8 cellular contexts compared by ENCODE assay signal in the genomic region with DNA sequence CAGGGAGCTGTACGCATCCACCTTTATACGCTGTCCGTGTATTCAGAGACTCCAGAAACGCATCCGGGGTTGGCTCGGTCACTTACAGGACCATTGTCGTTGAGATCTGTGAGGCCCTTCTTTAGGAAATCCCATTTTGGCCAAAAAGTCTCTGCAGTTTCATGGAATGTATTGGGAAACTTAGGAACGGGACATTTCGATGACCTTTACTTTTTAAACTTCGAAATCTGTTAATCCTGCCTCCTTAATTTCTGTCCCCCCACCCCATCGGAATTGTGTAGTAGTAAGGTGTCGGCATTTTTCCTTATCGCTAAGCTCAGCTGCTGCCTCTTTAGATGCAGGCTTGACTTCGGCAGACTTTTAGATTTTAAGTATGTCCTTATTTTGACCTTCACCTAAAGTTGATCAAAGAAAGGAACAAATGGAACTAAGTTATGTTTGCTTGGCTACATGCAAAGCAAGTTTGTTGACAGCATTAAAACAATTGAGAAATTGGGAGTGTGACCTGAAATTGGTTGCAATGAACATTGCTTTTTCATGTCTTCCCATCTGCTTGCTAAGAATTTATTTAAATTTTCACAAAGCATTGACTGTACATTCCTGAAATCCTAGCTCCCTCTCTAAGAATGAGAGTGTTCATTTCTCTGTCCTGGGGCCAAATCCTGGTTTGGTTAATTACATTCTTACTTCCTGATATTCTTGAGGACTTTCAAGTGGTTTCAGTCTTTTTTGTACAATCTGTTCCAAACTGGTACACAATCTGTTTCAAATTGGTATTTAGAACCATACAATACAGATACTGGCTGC. TPM values are rescaled to one million over a fixed set of nuclear protein-coding genes. Genes with fewer than 3 reads are reported as not detected.
DNase-seq lines count a peak whose midpoint lies in the region; ATAC-seq and TF ChIP-seq lines count a peak whose summit lies in the region.

No MANE protein-coding gene starts in this region.

- H3K27me3 Mint-ChIP-seq in brain: peaks cover 21% of the 10 kb centered on the region

- DNase-seq in AG04449 (ENCODE audit: low read depth, low spot score): no peak
- DNase-seq in HCT116 (ENCODE audit: low read depth, low spot score): no peak
- DNase-seq in right lobe of liver: no peak
- DNase-seq in vagina (ENCODE audit: extremely low spot score in 2 of 2): no peak
- no peak for DNase-seq in NCI-H1436 treated with DMSO at 0.1 percent for 48 hours (lab: John Stamatoyannopoulos, UW)
- no peak for DNase-seq in AML-193 (lab: John Stamatoyannopoulos, UW)
- no peak for DNase-seq in stimulated activated CD4-positive, alpha-beta T cell treated with anti-CD3 and anti-CD28 coated beads, Interleukin-1b, Interleukin-23, amount 100 ng/mL, for 48 hours

- TF ChIP-seq POLR2A in HCT116 (IDR thresholded peaks at IDR 0.05; ENCODE audit: borderline replicate concordance, extremely low read depth, insufficient read depth, insufficient read length): no peak
- TF ChIP-seq POLR2A in right lobe of liver (IDR thresholded peaks at IDR 0.05): no peak
- TF ChIP-seq POLR2A in vagina (IDR thresholded peaks at IDR 0.05): no peak

- TF ChIP-seq RAD21 in HCT116 (IDR thresholded peaks at IDR 0.05; ENCODE audit: low read depth): no peak

- peak overlapping the region; percentile 96 to 99 (median 97) for H3K27ac Mint-ChIP-seq in brain

- peaks cover 33% of the 10 kb centered on the region for H3K79me2 ChIP-seq in HCT116 (ENCODE audit: insufficient read depth, low read length)

- RAD21 ChIA-PET in HCT116 (lab: Charles Lee; ENCODE audit: low non-redundant PET in 1 of 2, low total read pairs in 2 of 2, uncharacterized antibody in 2 of 2, unreplicated experiment in 2 of 2): interaction anchor here in 1 of 2 experiments (1.0 kb wide), 1 partner anchor 280 kb away, joined by 3 read pairs; no protein-coding TSS in a partner anchor

- H3K36me3 ChIP-seq in HCT116 (ENCODE audit: control insufficient read depth in 1 of 2, insufficient read depth in 2 of 2, low read length in 2 of 2): no peaks in the 10 kb centered on the region
- H3K36me3 ChIP-seq in right lobe of liver: no peaks in the 10 kb centered on the region
- no peaks in the 10 kb centered on the region for H3K36me3 ChIP-seq in vagina

- no peak for TF ChIP-seq CTCF in AG04449 (IDR thresholded peaks at IDR 0.05; ENCODE audit: insufficient read depth, low read length, missing control alignments)
- TF ChIP-seq CTCF in HCT116 (IDR thresholded peaks at IDR 0.05 in 2 of 3, conservative IDR thresholded peaks at IDR 0.05 in 1 of 3; ENCODE audit: borderline replicate concordance in 1 of 3, insufficient read depth in 1 of 3, low read depth in 2 of 3, low read length in 2 of 3): no peak
- TF ChIP-seq CTCF in brain (conservative IDR thresholded peaks at IDR 0.05): no peak
- no peak for TF ChIP-seq CTCF in right lobe of liver (IDR thresholded peaks at IDR 0.05)
- TF ChIP-seq CTCF in vagina (IDR thresholded peaks at IDR 0.05): no peak

- peaks cover 36% of the 10 kb centered on the region for H3K4me1 Mint-ChIP-seq in brain

- H3K9ac ChIP-seq in HCT116 (ENCODE audit: low read length): peak overlapping the region; percentile 77

- POLR2A ChIA-PET in AG04449 (lab: Yijun Ruan, JAX) (interaction anchor here (0.6 to 1.5 kb wide), 5 partner anchors 9 to 276 kb away, joined by 3 to 4 read pairs (median 3); no protein-coding TSS in a partner anchor), HCT116 (lab: Charles Lee) (interaction anchor here (0.9 kb wide), 1 partner anchor 279 kb away, joined by 3 read pairs; no protein-coding TSS in a partner anchor)

- intact Hi-C loops in HCT116 (cut with micrococcal nuclease) (loop anchor here (1.0 kb wide), 1 partner anchor 43 kb away; no protein-coding TSS in a partner anchor), right lobe of liver (cut with DNase I) (no loop called here), vagina (cut with DNase I) (loop anchor here (10.0 kb wide), 1 partner anchor 279 kb away; no protein-coding TSS in a partner anchor)

- peak overlapping the region; percentile 89 for H3K4me3 ChIP-seq in AG04449 (ENCODE audit: low read depth, low read length)
- H3K4me3 ChIP-seq in HCT116 (replicated peaks in 1 of 2; ENCODE audit: low read depth in 1 of 2, low read length in 2 of 2): peak overlapping the region; percentile 53 to 69
- H3K4me3 ChIP-seq in right lobe of liver: peak overlapping the region; percentile 42 to 99 (median 93)
- H3K4me3 ChIP-seq in vagina: peak overlapping the region; percentile 71 to 73

- peak overlapping the region; percentile 83 for H3K4me2 ChIP-seq in HCT116 (ENCODE audit: low read length)

- H3K27me3 ChIP-seq in HCT116 (ENCODE audit: insufficient read depth, low read length): no peaks in the 10 kb centered on the region
- H3K27me3 ChIP-seq in right lobe of liver: no peaks in the 10 kb centered on the region
- no peaks in the 10 kb centered on the region for H3K27me3 ChIP-seq in vagina

- TSS peak; percentile 92 for BruUV-seq in HCT116 (replicated peaks; lab: Mats Ljungman, UMichigan)

- no peak for ATAC-seq in HCT116
- ATAC-seq in right lobe of liver: peak in 2 of 4 donors; percentile 1 to 2

- 12% methylated on average over 11 of the region's 14 CpGs for WGBS in right lobe of liver (ENCODE audit: insufficient coverage, low coverage, low lambda C conversion rate, missing lambda C conversion rate)

- peaks cover 12 to 19% (median 14%) of the 10 kb centered on the region in 5 experiments for H3K9me3 Mint-ChIP-seq in brain

- H2AFZ ChIP-seq in HCT116 (ENCODE audit: low read depth, low read length, poor library complexity, severe bottlenecking): peak overlapping the region; percentile 19

- CTCF ChIA-PET in AG04449 (lab: Yijun Ruan, JAX): interaction anchor here (0.5 kb wide), 1 partner anchor 39 kb away, joined by 3 read pairs; no protein-coding TSS in a partner anchor
- CTCF ChIA-PET in HCT116 (lab: Charles Lee): no interaction called here

- peak overlapping the region; percentile 84 for H3K27ac ChIP-seq in HCT116 (ENCODE audit: low read depth, low read length)
- peak overlapping the region; percentile 80 to 92 (median 88) for H3K27ac ChIP-seq in right lobe of liver
- H3K27ac ChIP-seq in vagina: peak overlapping the region; percentile 59

- no peaks in the 10 kb centered on the region for H3K9me2 ChIP-seq in HCT116 (ENCODE audit: insufficient read depth)

- H3K4me1 ChIP-seq in HCT116 (ENCODE audit: control insufficient read depth in 1 of 2, insufficient read depth in 2 of 2, low read length in 2 of 2): peaks cover 12 to 23% of the 10 kb centered on the region in 2 experiments; a peak in 3 of 4 replicates
- H3K4me1 ChIP-seq in right lobe of liver: peaks cover 0 to 20% (median 8%) of the 10 kb centered on the region in 4 donors
- peaks cover 31% of the 10 kb centered on the region for H3K4me1 ChIP-seq in vagina

- H3K9me3 ChIP-seq in HCT116 (ENCODE audit: control insufficient read depth in 1 of 2, insufficient read depth in 1 of 2, low read depth in 1 of 2, low read length in 2 of 2): no peaks in the 10 kb centered on the region
- H3K9me3 ChIP-seq in right lobe of liver: no peaks in the 10 kb centered on the region
- H3K9me3 ChIP-seq in vagina: no peaks in the 10 kb centered on the region

- no peaks in the 10 kb centered on the region for H4K20me1 ChIP-seq in HCT116 (ENCODE audit: insufficient read depth)

- peaks cover 8% of the 10 kb centered on the region for H3K36me3 Mint-ChIP-seq in brain

- H3K4me3 Mint-ChIP-seq in brain: peak overlapping the region; percentile 89 to 97 (median 92)

TF ChIP-seq in HCT116, 20 proteins besides CTCF, POLR2A, EP300 and RAD21:
- TF ChIP-seq, protein P1, sequence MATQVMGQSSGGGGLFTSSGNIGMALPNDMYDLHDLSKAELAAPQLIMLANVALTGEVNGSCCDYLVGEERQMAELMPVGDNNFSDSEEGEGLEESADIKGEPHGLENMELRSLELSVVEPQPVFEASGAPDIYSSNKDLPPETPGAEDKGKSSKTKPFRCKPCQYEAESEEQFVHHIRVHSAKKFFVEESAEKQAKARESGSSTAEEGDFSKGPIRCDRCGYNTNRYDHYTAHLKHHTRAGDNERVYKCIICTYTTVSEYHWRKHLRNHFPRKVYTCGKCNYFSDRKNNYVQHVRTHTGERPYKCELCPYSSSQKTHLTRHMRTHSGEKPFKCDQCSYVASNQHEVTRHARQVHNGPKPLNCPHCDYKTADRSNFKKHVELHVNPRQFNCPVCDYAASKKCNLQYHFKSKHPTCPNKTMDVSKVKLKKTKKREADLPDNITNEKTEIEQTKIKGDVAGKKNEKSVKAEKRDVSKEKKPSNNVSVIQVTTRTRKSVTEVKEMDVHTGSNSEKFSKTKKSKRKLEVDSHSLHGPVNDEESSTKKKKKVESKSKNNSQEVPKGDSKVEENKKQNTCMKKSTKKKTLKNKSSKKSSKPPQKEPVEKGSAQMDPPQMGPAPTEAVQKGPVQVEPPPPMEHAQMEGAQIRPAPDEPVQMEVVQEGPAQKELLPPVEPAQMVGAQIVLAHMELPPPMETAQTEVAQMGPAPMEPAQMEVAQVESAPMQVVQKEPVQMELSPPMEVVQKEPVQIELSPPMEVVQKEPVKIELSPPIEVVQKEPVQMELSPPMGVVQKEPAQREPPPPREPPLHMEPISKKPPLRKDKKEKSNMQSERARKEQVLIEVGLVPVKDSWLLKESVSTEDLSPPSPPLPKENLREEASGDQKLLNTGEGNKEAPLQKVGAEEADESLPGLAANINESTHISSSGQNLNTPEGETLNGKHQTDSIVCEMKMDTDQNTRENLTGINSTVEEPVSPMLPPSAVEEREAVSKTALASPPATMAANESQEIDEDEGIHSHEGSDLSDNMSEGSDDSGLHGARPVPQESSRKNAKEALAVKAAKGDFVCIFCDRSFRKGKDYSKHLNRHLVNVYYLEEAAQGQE (IDR thresholded peaks at IDR 0.05; ENCODE audit: low read depth): no peak
- TF ChIP-seq CBX3 (IDR thresholded peaks at IDR 0.05; ENCODE audit: low read depth) (0 out of 2 replicates have a peak, but pooled peaks have one; percentile 4), SIN3A (IDR thresholded peaks at IDR 0.05; ENCODE audit: low read depth) (no peak)

RNA-seq across cellular contexts. Expression of a gene that starts 0.9 kb away (rescaled TPM):
- total RNA-seq in HCT116 (2021; ENCODE audit: unreplicated experiment) (22.3 TPM), right lobe of liver (10 to 100 TPM; 23.0 to 91.5 (median 53.4) TPM), vagina (22.6 TPM)
- 4.3 and 5.1 TPM in 2 replicates for polyA plus RNA-seq in HCT116 (2012)
- polyA plus RNA-seq in brain (ENCODE audit: insufficient read depth, low read depth, low replicate concordance): 7.3 TPM

Comparison
In these comparisons a context has a peak if more than half of its experiments do, and no peak if none do; other contexts are left out.
1. intact Hi-C loops: an anchor here in HCT116 (1.0 kb wide) and vagina (10.0 kb wide); none called in right lobe of liver.